In the genomic region with DNA sequence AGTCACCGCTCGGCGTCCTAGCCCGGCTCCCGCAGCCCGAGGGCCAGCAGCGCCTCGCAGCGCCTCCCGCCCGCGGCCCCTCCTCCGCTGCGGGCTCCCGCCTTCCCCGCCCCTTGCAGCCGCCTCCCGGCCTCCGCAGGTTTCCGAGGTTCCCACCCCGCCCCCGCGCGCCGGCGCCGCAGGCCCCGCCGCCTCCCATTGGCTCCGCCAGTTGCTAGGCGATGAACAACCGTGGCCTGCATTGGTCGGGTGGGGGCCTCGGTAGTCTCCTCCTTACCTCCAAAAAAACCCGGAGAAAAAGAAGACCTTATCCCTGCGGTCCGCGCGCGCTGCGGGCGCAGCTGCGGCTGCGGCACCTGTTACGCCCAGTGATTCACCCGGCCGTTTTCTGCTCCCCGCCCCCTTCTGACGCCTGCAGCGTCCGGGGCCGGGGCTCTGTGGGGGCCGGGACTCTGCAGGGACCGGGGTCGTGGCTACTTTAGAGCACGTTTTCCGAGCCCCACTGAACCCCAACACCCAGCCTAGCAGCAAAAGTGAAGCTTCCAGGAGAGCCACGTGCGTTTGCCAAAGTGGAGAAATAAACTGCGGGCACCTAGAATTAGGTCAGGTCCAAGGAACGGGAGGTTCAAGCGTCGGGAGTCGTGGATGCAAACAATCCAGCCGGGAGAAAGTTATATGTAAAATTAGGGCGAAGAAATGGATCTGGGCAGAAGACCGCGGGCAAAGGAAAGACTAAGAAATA, we compare ENCODE assay signal across 1 cellular context.
TF ChIP-seq lines count a peak whose summit lies in the region.

A gene with protein sequence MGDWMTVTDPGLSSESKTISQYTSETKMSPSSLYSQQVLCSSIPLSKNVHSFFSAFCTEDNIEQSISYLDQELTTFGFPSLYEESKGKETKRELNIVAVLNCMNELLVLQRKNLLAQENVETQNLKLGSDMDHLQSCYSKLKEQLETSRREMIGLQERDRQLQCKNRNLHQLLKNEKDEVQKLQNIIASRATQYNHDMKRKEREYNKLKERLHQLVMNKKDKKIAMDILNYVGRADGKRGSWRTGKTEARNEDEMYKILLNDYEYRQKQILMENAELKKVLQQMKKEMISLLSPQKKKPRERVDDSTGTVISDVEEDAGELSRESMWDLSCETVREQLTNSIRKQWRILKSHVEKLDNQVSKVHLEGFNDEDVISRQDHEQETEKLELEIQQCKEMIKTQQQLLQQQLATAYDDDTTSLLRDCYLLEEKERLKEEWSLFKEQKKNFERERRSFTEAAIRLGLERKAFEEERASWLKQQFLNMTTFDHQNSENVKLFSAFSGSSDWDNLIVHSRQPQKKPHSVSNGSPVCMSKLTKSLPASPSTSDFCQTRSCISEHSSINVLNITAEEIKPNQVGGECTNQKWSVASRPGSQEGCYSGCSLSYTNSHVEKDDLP (minus strand): TSS at position 65 of the 742 bp plus-strand sequence. CDS start 19,242 bp downstream, outside the sequence.

TF ChIP-seq in H1, 55 proteins besides CTCF, POLR2A, EP300 and RAD21 (continued from another document):
- TF ChIP-seq CHD7 (IDR thresholded peaks at IDR 0.05; ENCODE audit: insufficient replicate concordance, low read length) (no peak), NANOG (IDR thresholded peaks at IDR 0.05; ENCODE audit: insufficient read depth, low read depth, low read length, poor library complexity, severe bottlenecking) (no peak), ASH2L (IDR thresholded peaks at IDR 0.05; ENCODE audit: low read length) (peak; percentile 66), TAF7 (optimal IDR thresholded peaks at IDR 0.05; ENCODE audit: borderline replicate concordance, low read depth, low read length) (peak; percentile 52), BACH1 (IDR thresholded peaks at IDR 0.05; ENCODE audit: low read length) (no peak), PHF8 (conservative IDR thresholded peaks at IDR 0.05; ENCODE audit: low read depth, low read length) (peak; percentile 65), SIRT6 (IDR thresholded peaks at IDR 0.05; ENCODE audit: low read length) (no peak), SP1 (IDR thresholded peaks at IDR 0.05; ENCODE audit: low read depth, low read length) (peak; percentile 81), SUZ12 (IDR thresholded peaks at IDR 0.05; ENCODE audit: low read length) (no peak), POU5F1 (IDR thresholded peaks at IDR 0.05; ENCODE audit: low read depth, low read length) (no peak), SP4 (IDR thresholded peaks at IDR 0.05; ENCODE audit: low read length) (no peak), RFX5 (IDR thresholded peaks at IDR 0.05; ENCODE audit: borderline replicate concordance, low read depth, low read length) (no peak), CHD1 (IDR thresholded peaks at IDR 0.05; ENCODE audit: low read depth, low read length) (no peak), CBX5 (IDR thresholded peaks at IDR 0.05; ENCODE audit: low read depth, low read length) (no peak), KDM5A (IDR thresholded peaks at IDR 0.05; ENCODE audit: low read length) (no peak), BRCA1 (IDR thresholded peaks at IDR 0.05; ENCODE audit: low read depth, low read length) (no peak), SIX5 (IDR thresholded peaks at IDR 0.05; ENCODE audit: low read depth, low read length) (no peak), YY1 (IDR thresholded peaks at IDR 0.05; ENCODE audit: low read depth, low read length) (no peak), JUND (IDR thresholded peaks at IDR 0.05; ENCODE audit: low read length) (0 out of 2 replicates have a peak, but pooled peaks have one; percentile 8), CHD2 (IDR thresholded peaks at IDR 0.05; ENCODE audit: low read length) (peak; percentile 11; the same call in 1 of the 2 replicates), RXRA (IDR thresholded peaks at IDR 0.05; ENCODE audit: insufficient read depth, low read depth, low read length) (no peak), CTBP2 (IDR thresholded peaks at IDR 0.05; ENCODE audit: borderline replicate concordance, insufficient read depth, insufficient read length, low read length) (no peak), EGR1 (IDR thresholded peaks at IDR 0.05; ENCODE audit: borderline replicate concordance, low read depth, low read length) (peak; percentile 95), SIN3A (conservative IDR thresholded peaks at IDR 0.05 in 1 of 2, IDR thresholded peaks at IDR 0.05 in 1 of 2; ENCODE audit: low read depth in 1 of 2, low read length in 2 of 2) (peak in 1 of 2 experiments; percentile 65; a peak in 1 of 4 replicates), MAX (IDR thresholded peaks at IDR 0.05) (peak; percentile 74), SRF (IDR thresholded peaks at IDR 0.05; ENCODE audit: low read depth, low read length) (no peak), KDM4A (IDR thresholded peaks at IDR 0.05; ENCODE audit: low read depth, low read length, severe bottlenecking) (peak; percentile 40), TAF1 (IDR thresholded peaks at IDR 0.05; ENCODE audit: low read depth, low read length) (peak; percentile 70), HDAC2 (IDR thresholded peaks at IDR 0.05; ENCODE audit: borderline replicate concordance in 1 of 2, low read depth in 2 of 2, low read length in 2 of 2) (peak in 1 of 2 experiments; percentile 84; a peak in 1 of 4 replicates), TBP (IDR thresholded peaks at IDR 0.05; ENCODE audit: low read depth, low read length) (peak; percentile 67; the same call in 1 of the 2 replicates), POLR2AphosphoS5 (IDR thresholded peaks at IDR 0.05; ENCODE audit: low read depth, low read length) (peak; percentile 49; the same call in 1 of the 2 replicates), RBBP5 (IDR thresholded peaks at IDR 0.05; ENCODE audit: borderline replicate concordance, low read depth, low read length) (peak; percentile 72; the same call in 1 of the 2 replicates)
- TF ChIP-seq, protein P1, sequence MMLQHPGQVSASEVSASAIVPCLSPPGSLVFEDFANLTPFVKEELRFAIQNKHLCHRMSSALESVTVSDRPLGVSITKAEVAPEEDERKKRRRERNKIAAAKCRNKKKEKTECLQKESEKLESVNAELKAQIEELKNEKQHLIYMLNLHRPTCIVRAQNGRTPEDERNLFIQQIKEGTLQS (IDR thresholded peaks at IDR 0.05; ENCODE audit: insufficient read depth, low read depth, low read length) = no peak
- TF ChIP-seq, protein P2, sequence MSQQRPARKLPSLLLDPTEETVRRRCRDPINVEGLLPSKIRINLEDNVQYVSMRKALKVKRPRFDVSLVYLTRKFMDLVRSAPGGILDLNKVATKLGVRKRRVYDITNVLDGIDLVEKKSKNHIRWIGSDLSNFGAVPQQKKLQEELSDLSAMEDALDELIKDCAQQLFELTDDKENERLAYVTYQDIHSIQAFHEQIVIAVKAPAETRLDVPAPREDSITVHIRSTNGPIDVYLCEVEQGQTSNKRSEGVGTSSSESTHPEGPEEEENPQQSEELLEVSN (IDR thresholded peaks at IDR 0.05) = peak; percentile 62
- TF ChIP-seq, protein P3, sequence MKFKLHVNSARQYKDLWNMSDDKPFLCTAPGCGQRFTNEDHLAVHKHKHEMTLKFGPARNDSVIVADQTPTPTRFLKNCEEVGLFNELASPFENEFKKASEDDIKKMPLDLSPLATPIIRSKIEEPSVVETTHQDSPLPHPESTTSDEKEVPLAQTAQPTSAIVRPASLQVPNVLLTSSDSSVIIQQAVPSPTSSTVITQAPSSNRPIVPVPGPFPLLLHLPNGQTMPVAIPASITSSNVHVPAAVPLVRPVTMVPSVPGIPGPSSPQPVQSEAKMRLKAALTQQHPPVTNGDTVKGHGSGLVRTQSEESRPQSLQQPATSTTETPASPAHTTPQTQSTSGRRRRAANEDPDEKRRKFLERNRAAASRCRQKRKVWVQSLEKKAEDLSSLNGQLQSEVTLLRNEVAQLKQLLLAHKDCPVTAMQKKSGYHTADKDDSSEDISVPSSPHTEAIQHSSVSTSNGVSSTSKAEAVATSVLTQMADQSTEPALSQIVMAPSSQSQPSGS (IDR thresholded peaks at IDR 0.05; ENCODE audit: low read length) = no peak
